16 cellular contexts compared by ENCODE assay signal in genomic region chr11:110878513-110878912, GRCh38.
DNase-seq lines count a peak whose midpoint lies in the region; ATAC-seq and TF ChIP-seq lines count a peak whose summit lies in the region.
"Had no signal": no experiment of that assay in that cellular context is flagged by ENCODE, and none has a peak within 500 bp of the region (broad histone marks: within the 10 kb centered on the region; RNA-seq: fewer than 3 reads in every experiment).

No MANE protein-coding gene starts in this region.

- peaks cover 10% of the 10 kb centered on the region for H3F3A ChIP-seq in GM23248 (ENCODE audit: insufficient read depth)

- H3K9me3 Mint-ChIP-seq in Caco-2 (ENCODE audit: unreplicated experiment), result no peaks in the 10 kb centered on the region

- H3K9me3 ChIP-seq in GM23248 (ENCODE audit: low read depth), result no peaks in the 10 kb centered on the region
- no peaks in the 10 kb centered on the region for H3K9me3 ChIP-seq in Caco-2
- H3K9me3 ChIP-seq: BLaER1 treated with 17β-estradiol and CSF1 and Interleukin-3, amounts not matched to agents 10 nM and 100 nM had no signal

- H2AFZ ChIP-seq in GM23248, result no peak overlapping the region

- in situ Hi-C loops in GM23248 (cut with MboI), result no loop called here
- in situ Hi-C loops in astrocyte of the cerebellum (cut with HindIII; ENCODE audit: low sequenced_read_pairs), result no loop called here

- H3K27me3 ChIP-seq in GM23248 (replicated peaks; ENCODE audit: insufficient read depth), result no peaks in the 10 kb centered on the region
- H3K27me3 ChIP-seq in Caco-2 (replicated peaks; ENCODE audit: control insufficient read depth, insufficient read depth, low read length), result no peaks in the 10 kb centered on the region
- H3K27me3 ChIP-seq: BLaER1 treated with 17β-estradiol and CSF1 and Interleukin-3, amounts not matched to agents 10 nM and 100 nM had no signal

- H3K4me1 Mint-ChIP-seq in Caco-2 (ENCODE audit: low read depth, unreplicated experiment), result no peaks in the 10 kb centered on the region

- WGBS in GM23248 (ENCODE audit: low coverage in 1 of 2, low lambda C conversion rate in 2 of 2, missing lambda C conversion rate in 2 of 2), 2 experiments, result 0% methylated on average over 1 of the region's 1 CpG

- ATAC-seq in omental fat pad (ENCODE audit: low FRiP score), result peak; percentile 82
- ATAC-seq in GM18511 (IDR thresholded peaks at IDR 0.05; ENCODE audit: unreplicated experiment), result no peak

- no peak overlapping the region for H3K4me2 ChIP-seq in GM23248 (ENCODE audit: unreplicated experiment)
- H3K4me2 ChIP-seq: BLaER1 treated with 17β-estradiol and CSF1 and Interleukin-3, amounts not matched to agents 10 nM and 100 nM had no signal

- H4K20me1 ChIP-seq in GM23248 (ENCODE audit: insufficient read depth), result no peaks in the 10 kb centered on the region
- H4K20me1 ChIP-seq: BLaER1 treated with 17β-estradiol and CSF1 and Interleukin-3, amounts not matched to agents 10 nM and 100 nM had no signal

- H3K27ac ChIP-seq in GM23248, result no peak overlapping the region
- H3K27ac ChIP-seq: BLaER1 treated with 17β-estradiol and CSF1 and Interleukin-3, amounts not matched to agents 10 nM and 100 nM had no signal

- no TSS peak for BruUV-seq in Caco-2 (replicated peaks; lab: Mats Ljungman, UMichigan)

- TF ChIP-seq CTCF in astrocyte of the cerebellum (IDR thresholded peaks at IDR 0.05; ENCODE audit: low read depth, low read length, missing control alignments) (no peak), fibroblast of mammary gland (conservative IDR thresholded peaks at IDR 0.05; ENCODE audit: control insufficient read depth, insufficient read depth, low read depth, low read length) (no peak), omental fat pad (IDR thresholded peaks at IDR 0.05) (no peak), Caco-2 (IDR thresholded peaks at IDR 0.05; ENCODE audit: insufficient read depth in 1 of 2, low read depth in 1 of 2, low read length in 1 of 2, severe bottlenecking in 1 of 2, unreplicated experiment in 1 of 2) (no peak)

- H3K9me2 ChIP-seq in GM23248 (ENCODE audit: insufficient read depth), result no peaks in the 10 kb centered on the region

- H3K4me3 ChIP-seq in GM23248, result no peak overlapping the region
- no peak overlapping the region for H3K4me3 ChIP-seq in astrocyte of the cerebellum (ENCODE audit: low read depth, low read length)
- H3K4me3 ChIP-seq in fibroblast of mammary gland (ENCODE audit: control insufficient read depth, low read depth, low read length), result no peak overlapping the region
- no peak overlapping the region for H3K4me3 ChIP-seq in Caco-2 (ENCODE audit: low read depth, low read length)
- H3K4me3 ChIP-seq: BLaER1 treated with 17β-estradiol and CSF1 and Interleukin-3, amounts not matched to agents 10 nM and 100 nM had no signal

- H3K36me3 ChIP-seq in GM23248 (ENCODE audit: low read depth) (no peaks in the 10 kb centered on the region), Caco-2 (ENCODE audit: control insufficient read depth, insufficient read depth, low read length) (no peaks in the 10 kb centered on the region)
- H3K36me3 ChIP-seq: BLaER1 treated with 17β-estradiol and CSF1 and Interleukin-3, amounts not matched to agents 10 nM and 100 nM had no signal

- H3K4me3 Mint-ChIP-seq in Caco-2 (ENCODE audit: unreplicated experiment), result no peak overlapping the region

- DNase-seq in GM23248 (peak; percentile 75), astrocyte of the cerebellum (ENCODE audit: low read depth) (peak; percentile 45), fibroblast of mammary gland (ENCODE audit: low read depth) (peak; percentile 89), omental fat pad (ENCODE audit: low spot score) (no peak), Caco-2 (no peak)
- DNase-seq in activated CD4-positive, alpha-beta T cell treated with anti-CD3 and anti-CD28 coated beads, Interleukin-2, amount 50 U/mL, for 1 hour, result no peak
- DNase-seq in activated CD8-positive, alpha-beta memory T cell treated with anti-CD3 and anti-CD28 coated beads, Interleukin-2, amount 50 U/mL, for 4 hours, result no peak
- DNase-seq: 8988T, KG1, MM.1S, NCI-H1105 treated with DMSO at 0.1 percent for 48 hours, NCI-H187, NCI-H446 treated with DMSO at 0.1 percent for 48 hours, NCI-H748 treated with DMSO at 0.1 percent for 48 hours had no signal

- no peak overlapping the region for H3K27ac Mint-ChIP-seq in Caco-2 (ENCODE audit: unreplicated experiment)

- H3K9ac ChIP-seq in GM23248, result no peak overlapping the region
- H3K9ac ChIP-seq: BLaER1 treated with 17β-estradiol and CSF1 and Interleukin-3, amounts not matched to agents 10 nM and 100 nM had no signal

- no peaks in the 10 kb centered on the region for H3K36me3 Mint-ChIP-seq in Caco-2 (ENCODE audit: insufficient read depth, unreplicated experiment)

- CTCF ChIA-PET in Caco-2 (lab: Charles Lee), result interaction anchor here (0.5 kb wide), 1 partner anchor 186 kb away, joined by 3 read pairs; no protein-coding TSS in a partner anchor

- intact Hi-C loops in Caco-2 (cut with micrococcal nuclease; ENCODE audit: unreplicated experiment), result no loop called here

- no peaks in the 10 kb centered on the region for H3K79me2 ChIP-seq in GM23248 (ENCODE audit: insufficient read depth)

- peaks cover 5% of the 10 kb centered on the region for H3K27me3 Mint-ChIP-seq in Caco-2 (ENCODE audit: insufficient read depth, unreplicated experiment)

- H3K4me1 ChIP-seq in GM23248 (ENCODE audit: insufficient read depth), result peaks cover 6% of the 10 kb centered on the region; the same call in 1 of the 2 replicates
- no peaks in the 10 kb centered on the region for H3K4me1 ChIP-seq in Caco-2
- H3K4me1 ChIP-seq: BLaER1 treated with 17β-estradiol and CSF1 and Interleukin-3, amounts not matched to agents 10 nM and 100 nM had no signal

- POLR2A ChIA-PET in Caco-2 (lab: Charles Lee), result no interaction called here

Comparison
In these comparisons a context has a peak if more than half of its experiments do, and no peak if none do; other contexts are left out.
1. DNase-seq: peak in GM23248 (single experiment), astrocyte of the cerebellum (single experiment) and fibroblast of mammary gland (single experiment); none in omental fat pad (single experiment), activated CD4-positive, alpha-beta T cell treated with anti-CD3 and anti-CD28 coated beads, Interleukin-2, amount 50 U/mL, for 1 hour (single experiment), Caco-2 (0 of 2) and activated CD8-positive, alpha-beta memory T cell treated with anti-CD3 and anti-CD28 coated beads, Interleukin-2, amount 50 U/mL, for 4 hours (single experiment).